Comparison of ENCODE assay signal across 1 cellular context in genomic region chr3:176920806-176921205, GRCh38.
A peak's percentile ranks its signal among the peaks of the same experiment; 100 is the strongest.
TF ChIP-seq lines count a peak whose summit lies in the region.

No MANE protein-coding gene starts in this region.

TF ChIP-seq in HepG2, 621 proteins besides CTCF, POLR2A, EP300 and RAD21 (continued from another document and continues in another):
- TF ChIP-seq, protein P1, sequence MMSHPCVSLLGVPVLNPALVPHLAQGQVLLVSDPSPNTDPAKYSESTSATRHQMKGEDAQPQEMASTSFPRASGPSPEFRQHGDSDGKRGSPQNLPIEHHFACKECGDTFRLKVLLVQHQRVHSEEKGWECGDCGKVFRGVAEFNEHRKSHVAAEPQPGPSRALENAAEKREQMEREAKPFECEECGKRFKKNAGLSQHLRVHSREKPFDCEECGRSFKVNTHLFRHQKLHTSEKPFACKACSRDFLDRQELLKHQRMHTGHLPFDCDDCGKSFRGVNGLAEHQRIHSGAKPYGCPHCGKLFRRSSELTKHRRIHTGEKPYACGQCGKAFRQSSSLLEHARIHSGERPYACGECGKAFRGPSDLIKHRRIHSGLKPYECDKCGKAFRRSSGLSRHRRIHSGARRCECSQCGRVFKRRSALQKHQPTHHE (CRISPR knock-in tag; IDR thresholded peaks at IDR 0.05; ENCODE audit: borderline replicate concordance) = no peak
- TF ChIP-seq HIC2 (CRISPR knock-in tag; IDR thresholded peaks at IDR 0.05; ENCODE audit: low read depth) (no peak), ZFP36L2 (CRISPR knock-in tag; IDR thresholded peaks at IDR 0.05) (no peak), KAT2B (IDR thresholded peaks at IDR 0.05; ENCODE audit: borderline replicate concordance, low read depth, low read length) (no peak), JDP2 (CRISPR knock-in tag; IDR thresholded peaks at IDR 0.05; ENCODE audit: borderline replicate concordance) (no peak), FOXK1 (CRISPR knock-in tag; IDR thresholded peaks at IDR 0.05; ENCODE audit: borderline replicate concordance, low read depth) (no peak), ZNF264 (CRISPR knock-in tag; IDR thresholded peaks at IDR 0.05) (no peak), ERF (CRISPR knock-in tag; IDR thresholded peaks at IDR 0.05) (no peak), TARDBP (CRISPR knock-in tag; IDR thresholded peaks at IDR 0.05) (no peak), U2AF2 (IDR thresholded peaks at IDR 0.05; ENCODE audit: low read depth, low read length) (no peak), IRX3 (CRISPR knock-in tag; IDR thresholded peaks at IDR 0.05; ENCODE audit: borderline replicate concordance, low read depth) (no peak), PHF5A (CRISPR knock-in tag; IDR thresholded peaks at IDR 0.05; ENCODE audit: low read depth, unreplicated experiment) (no peak), RFXANK (CRISPR knock-in tag; IDR thresholded peaks at IDR 0.05) (no peak), ZNF136 (CRISPR knock-in tag; IDR thresholded peaks at IDR 0.05; ENCODE audit: low read depth) (no peak), SIX4 (CRISPR knock-in tag; IDR thresholded peaks at IDR 0.05) (no peak), RBFOX2 (IDR thresholded peaks at IDR 0.05; ENCODE audit: low read depth, low read length) (no peak), MIXL1 (CRISPR knock-in tag; IDR thresholded peaks at IDR 0.05) (peak; percentile 29; the same call in 1 of the 2 replicates), NCOA1 (CRISPR knock-in tag; IDR thresholded peaks at IDR 0.05) (no peak), HIVEP1 (CRISPR knock-in tag; IDR thresholded peaks at IDR 0.05) (no peak), ZNF577 (CRISPR knock-in tag; IDR thresholded peaks at IDR 0.05; ENCODE audit: borderline replicate concordance, low read depth) (no peak), FOXK2 (IDR thresholded peaks at IDR 0.05) (no peak), ZNF879 (CRISPR knock-in tag; IDR thresholded peaks at IDR 0.05) (no peak), TBX2 (CRISPR knock-in tag; IDR thresholded peaks at IDR 0.05; ENCODE audit: borderline replicate concordance) (no peak), SRF (IDR thresholded peaks at IDR 0.05; ENCODE audit: low read depth, low read length) (no peak), GLMP (CRISPR knock-in tag; IDR thresholded peaks at IDR 0.05; ENCODE audit: borderline replicate concordance) (no peak), FOSL2 (CRISPR knock-in tag; IDR thresholded peaks at IDR 0.05) (no peak), SP4 (CRISPR knock-in tag; IDR thresholded peaks at IDR 0.05) (no peak), HNRNPL (IDR thresholded peaks at IDR 0.05; ENCODE audit: low read depth, low read length) (no peak), HDAC1 (CRISPR knock-in tag; IDR thresholded peaks at IDR 0.05) (0 out of 2 replicates have a peak, but pooled peaks have one; percentile 28), ARID5B (CRISPR knock-in tag; IDR thresholded peaks at IDR 0.05) (peak; percentile 54; the same call in 1 of the 2 replicates), SMARCC2 (IDR thresholded peaks at IDR 0.05) (no peak), NFRKB (IDR thresholded peaks at IDR 0.05) (no peak), ZNF235 (CRISPR knock-in tag; IDR thresholded peaks at IDR 0.05; ENCODE audit: borderline replicate concordance) (no peak), NFKB2 (CRISPR knock-in tag; IDR thresholded peaks at IDR 0.05; ENCODE audit: borderline replicate concordance) (no peak), FOXP1 (IDR thresholded peaks at IDR 0.05) (no peak), FOXP1 (CRISPR knock-in tag; IDR thresholded peaks at IDR 0.05) (no peak), RFX1 (IDR thresholded peaks at IDR 0.05) (no peak), STAT5B (CRISPR knock-in tag; IDR thresholded peaks at IDR 0.05) (no peak), REPIN1 (CRISPR knock-in tag; IDR thresholded peaks at IDR 0.05; ENCODE audit: borderline replicate concordance, low read depth) (0 out of 2 replicates have a peak, but pooled peaks have one; percentile 31), MAF1 (CRISPR knock-in tag; IDR thresholded peaks at IDR 0.05; ENCODE audit: borderline replicate concordance) (no peak), ZNF770 (CRISPR knock-in tag; IDR thresholded peaks at IDR 0.05) (no peak), MAFF (IDR thresholded peaks at IDR 0.05; ENCODE audit: low read depth, low read length) (peak; percentile 32; the same call in 1 of the 2 replicates), SRSF1 (optimal IDR thresholded peaks at IDR 0.05; ENCODE audit: low read depth, low read length) (no peak), ZNF124 (CRISPR knock-in tag; IDR thresholded peaks at IDR 0.05) (no peak)
- TF ChIP-seq, protein P2, sequence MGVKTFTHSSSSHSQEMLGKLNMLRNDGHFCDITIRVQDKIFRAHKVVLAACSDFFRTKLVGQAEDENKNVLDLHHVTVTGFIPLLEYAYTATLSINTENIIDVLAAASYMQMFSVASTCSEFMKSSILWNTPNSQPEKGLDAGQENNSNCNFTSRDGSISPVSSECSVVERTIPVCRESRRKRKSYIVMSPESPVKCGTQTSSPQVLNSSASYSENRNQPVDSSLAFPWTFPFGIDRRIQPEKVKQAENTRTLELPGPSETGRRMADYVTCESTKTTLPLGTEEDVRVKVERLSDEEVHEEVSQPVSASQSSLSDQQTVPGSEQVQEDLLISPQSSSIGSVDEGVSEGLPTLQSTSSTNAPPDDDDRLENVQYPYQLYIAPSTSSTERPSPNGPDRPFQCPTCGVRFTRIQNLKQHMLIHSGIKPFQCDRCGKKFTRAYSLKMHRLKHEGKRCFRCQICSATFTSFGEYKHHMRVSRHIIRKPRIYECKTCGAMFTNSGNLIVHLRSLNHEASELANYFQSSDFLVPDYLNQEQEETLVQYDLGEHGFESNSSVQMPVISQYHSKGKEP (CRISPR knock-in tag; IDR thresholded peaks at IDR 0.05) = no peak
- TF ChIP-seq, protein P3, sequence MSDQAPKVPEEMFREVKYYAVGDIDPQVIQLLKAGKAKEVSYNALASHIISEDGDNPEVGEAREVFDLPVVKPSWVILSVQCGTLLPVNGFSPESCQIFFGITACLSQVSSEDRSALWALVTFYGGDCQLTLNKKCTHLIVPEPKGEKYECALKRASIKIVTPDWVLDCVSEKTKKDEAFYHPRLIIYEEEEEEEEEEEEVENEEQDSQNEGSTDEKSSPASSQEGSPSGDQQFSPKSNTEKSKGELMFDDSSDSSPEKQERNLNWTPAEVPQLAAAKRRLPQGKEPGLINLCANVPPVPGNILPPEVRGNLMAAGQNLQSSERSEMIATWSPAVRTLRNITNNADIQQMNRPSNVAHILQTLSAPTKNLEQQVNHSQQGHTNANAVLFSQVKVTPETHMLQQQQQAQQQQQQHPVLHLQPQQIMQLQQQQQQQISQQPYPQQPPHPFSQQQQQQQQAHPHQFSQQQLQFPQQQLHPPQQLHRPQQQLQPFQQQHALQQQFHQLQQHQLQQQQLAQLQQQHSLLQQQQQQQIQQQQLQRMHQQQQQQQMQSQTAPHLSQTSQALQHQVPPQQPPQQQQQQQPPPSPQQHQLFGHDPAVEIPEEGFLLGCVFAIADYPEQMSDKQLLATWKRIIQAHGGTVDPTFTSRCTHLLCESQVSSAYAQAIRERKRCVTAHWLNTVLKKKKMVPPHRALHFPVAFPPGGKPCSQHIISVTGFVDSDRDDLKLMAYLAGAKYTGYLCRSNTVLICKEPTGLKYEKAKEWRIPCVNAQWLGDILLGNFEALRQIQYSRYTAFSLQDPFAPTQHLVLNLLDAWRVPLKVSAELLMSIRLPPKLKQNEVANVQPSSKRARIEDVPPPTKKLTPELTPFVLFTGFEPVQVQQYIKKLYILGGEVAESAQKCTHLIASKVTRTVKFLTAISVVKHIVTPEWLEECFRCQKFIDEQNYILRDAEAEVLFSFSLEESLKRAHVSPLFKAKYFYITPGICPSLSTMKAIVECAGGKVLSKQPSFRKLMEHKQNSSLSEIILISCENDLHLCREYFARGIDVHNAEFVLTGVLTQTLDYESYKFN (CRISPR knock-in tag; conservative IDR thresholded peaks at IDR 0.05) = peak; percentile 68
- TF ChIP-seq, protein P4, sequence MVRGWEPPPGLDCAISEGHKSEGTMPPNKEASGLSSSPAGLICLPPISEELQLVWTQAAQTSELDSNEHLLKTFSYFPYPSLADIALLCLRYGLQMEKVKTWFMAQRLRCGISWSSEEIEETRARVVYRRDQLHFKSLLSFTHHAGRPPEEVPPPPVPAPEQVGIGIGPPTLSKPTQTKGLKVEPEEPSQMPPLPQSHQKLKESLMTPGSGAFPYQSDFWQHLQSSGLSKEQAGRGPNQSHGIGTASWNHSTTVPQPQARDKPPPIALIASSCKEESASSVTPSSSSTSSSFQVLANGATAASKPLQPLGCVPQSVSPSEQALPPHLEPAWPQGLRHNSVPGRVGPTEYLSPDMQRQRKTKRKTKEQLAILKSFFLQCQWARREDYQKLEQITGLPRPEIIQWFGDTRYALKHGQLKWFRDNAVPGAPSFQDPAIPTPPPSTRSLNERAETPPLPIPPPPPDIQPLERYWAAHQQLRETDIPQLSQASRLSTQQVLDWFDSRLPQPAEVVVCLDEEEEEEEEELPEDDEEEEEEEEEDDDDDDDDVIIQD (CRISPR knock-in tag; IDR thresholded peaks at IDR 0.05; ENCODE audit: low read depth) = no peak
